ENCODE assay signal across 8 cellular contexts in genomic region chr1:211241071-211241470, GRCh38.
"Had no signal": no experiment of that assay in that cellular context is flagged by ENCODE, and none has a peak within 500 bp of the region (broad histone marks: within the 10 kb centered on the region; RNA-seq: fewer than 3 reads in every experiment).

No MANE protein-coding gene starts in this region.

- H3K9ac ChIP-seq: KMS-11 had no signal

- H3K36me3 Mint-ChIP-seq: IgD-negative memory B cell had no signal

- H3K4me2 ChIP-seq: KMS-11 had no signal

- ATAC-seq: HepG2, K562 had no signal

- H3K27ac Mint-ChIP-seq: IgD-negative memory B cell had no signal

- DNase-seq: IMR-90, KBM-7, KG1 had no signal

- H3K4me3 Mint-ChIP-seq: IgD-negative memory B cell had no signal

- H3K4me1 Mint-ChIP-seq: IgD-negative memory B cell had no signal

- H3K27ac ChIP-seq: HL-60, KMS-11 had no signal

- H3K4me3 ChIP-seq: K562 had no signal
